ENCODE assay signal across 9 cellular contexts in the genomic region with DNA sequence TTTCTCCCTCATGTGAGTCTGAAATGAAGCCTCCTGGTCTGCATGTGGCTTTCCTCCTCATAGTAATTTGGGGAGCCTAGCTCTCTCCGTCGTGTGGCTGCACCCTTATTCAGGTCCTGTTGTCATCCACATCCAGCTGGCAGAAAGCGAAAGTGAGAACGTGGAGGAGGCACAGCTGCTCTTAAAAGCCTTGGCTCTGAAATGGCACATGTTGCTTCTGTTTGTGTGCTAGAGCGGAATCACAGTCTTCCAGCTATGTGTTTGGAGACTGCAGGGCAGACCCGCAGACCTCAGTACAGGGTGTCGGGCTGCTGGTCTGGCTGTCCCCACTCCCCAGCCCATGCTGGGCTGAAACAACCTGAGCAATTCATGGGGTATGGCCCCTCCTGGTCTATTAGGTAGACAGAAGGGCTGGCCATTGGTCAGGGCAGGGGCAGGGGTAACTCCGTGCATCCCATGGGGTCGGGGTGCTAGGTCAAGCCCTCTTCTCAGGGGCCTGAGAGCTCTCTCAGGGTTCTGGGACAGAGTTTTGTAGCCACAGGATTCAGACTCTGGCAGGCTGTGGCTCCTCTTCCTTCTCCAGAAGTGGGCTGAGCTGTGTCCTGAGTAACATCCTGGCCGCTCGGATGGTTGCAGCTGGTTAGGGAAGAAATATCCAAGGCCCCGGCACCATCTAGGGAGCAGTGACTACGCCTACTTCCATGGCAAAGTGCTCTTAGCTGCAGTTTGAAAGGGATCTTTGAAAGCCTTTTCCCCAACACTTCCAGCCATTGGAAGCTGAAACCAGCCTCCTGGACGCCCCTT. TPM values are rescaled to one million over a fixed set of nuclear protein-coding genes. Genes with fewer than 3 reads are reported as not detected.
DNase-seq lines count a peak whose midpoint lies in the region; ATAC-seq and TF ChIP-seq lines count a peak whose summit lies in the region.
"Had no signal": no experiment of that assay in that cellular context is flagged by ENCODE, and none has a peak within 500 bp of the region (broad histone marks: within the 10 kb centered on the region; RNA-seq: fewer than 3 reads in every experiment).

No MANE protein-coding gene starts in this region.

- no peaks in the 10 kb centered on the region for H3K36me3 Mint-ChIP-seq in activated T-helper 1 cell treated with anti-CD3 and anti-CD28 coated beads, Interleukin-12 subunit alpha, Interleukin-12 subunit beta, Interleukin-2, Interleukin-4 antibody, amounts not matched to agents 30 ng/mL and 10 ng/mL and 1 ng/mL, durations not matched to agents 14 hours and 24 hours and 36 hours (ENCODE audit: low read depth)

- intact Hi-C loops in adrenal gland (cut with DNase I) (no loop called here), left lung (cut with DNase I) (no loop called here), transverse colon (cut with DNase I; ENCODE audit: low total_unique reads) (no loop called here)
- intact Hi-C loops in activated T-helper 1 cell treated with anti-CD3 and anti-CD28 coated beads, Interleukin-12 subunit alpha, Interleukin-12 subunit beta, Interleukin-2, Interleukin-4 antibody, amounts not matched to agents 30 ng/mL and 10 ng/mL and 1 ng/mL, durations not matched to agents 14 hours and 24 hours and 36 hours (cut with micrococcal nuclease), result no loop called here

- no peaks in the 10 kb centered on the region for H3K27me3 ChIP-seq in adrenal gland
- H3K27me3 ChIP-seq in left lung, result no peaks in the 10 kb centered on the region
- no peaks in the 10 kb centered on the region for H3K27me3 ChIP-seq in transverse colon

- in situ Hi-C loops in transverse colon (cut with MboI; ENCODE audit: low pct_ligation_motif_present in 1 of 4, low pct_unique_long_range_greater_than_20kb in 1 of 4, low sequenced_read_pairs in 3 of 4), result no loop called here

- TF ChIP-seq EP300 in transverse colon (IDR thresholded peaks at IDR 0.05; ENCODE audit: low read depth), result no peak

- TF ChIP-seq CTCF in adrenal gland (IDR thresholded peaks at IDR 0.05) (no peak), left lung (IDR thresholded peaks at IDR 0.05) (no peak), transverse colon (IDR thresholded peaks at IDR 0.05) (no peak)

- no peak overlapping the region for H3K4me3 Mint-ChIP-seq in activated T-helper 1 cell treated with anti-CD3 and anti-CD28 coated beads, Interleukin-12 subunit alpha, Interleukin-12 subunit beta, Interleukin-2, Interleukin-4 antibody, amounts not matched to agents 30 ng/mL and 10 ng/mL and 1 ng/mL, durations not matched to agents 14 hours and 24 hours and 36 hours

- H3K4me3 ChIP-seq in adrenal gland (no peak overlapping the region), left lung (no peak overlapping the region), transverse colon (no peak overlapping the region)

- H3K27ac Mint-ChIP-seq in activated T-helper 1 cell treated with anti-CD3 and anti-CD28 coated beads, Interleukin-12 subunit alpha, Interleukin-12 subunit beta, Interleukin-2, Interleukin-4 antibody, amounts not matched to agents 30 ng/mL and 10 ng/mL and 1 ng/mL, durations not matched to agents 14 hours and 24 hours and 36 hours, result no peak overlapping the region

- no peaks in the 10 kb centered on the region for H3K36me3 ChIP-seq in adrenal gland (replicated peaks in 1 of 2)
- no peaks in the 10 kb centered on the region for H3K36me3 ChIP-seq in left lung
- H3K36me3 ChIP-seq in transverse colon, result no peaks in the 10 kb centered on the region

- H3K9me3 ChIP-seq in adrenal gland (replicated peaks in 1 of 3), result no peaks in the 10 kb centered on the region
- H3K9me3 ChIP-seq in left lung, result no peaks in the 10 kb centered on the region
- H3K9me3 ChIP-seq in transverse colon, result no peaks in the 10 kb centered on the region

- peak overlapping the region in 3 of 5 donors; percentile 19 to 75 (median 67) for H3K27ac ChIP-seq in adrenal gland
- peak overlapping the region; percentile 13 to 44 for H3K27ac ChIP-seq in left lung
- H3K27ac ChIP-seq in transverse colon, result peak overlapping the region; percentile 46 to 70 (median 54)

- 28 to 44% (median 38%) methylated on average over 9 to 14 of the region's 14 CpGs for WGBS in adrenal gland, 4 donors
- 32% methylated on average over 12 of the region's 14 CpGs; no CpG with 5 or more reads in 1 of the 2 donors for WGBS in transverse colon (ENCODE audit: low coverage in 1 of 2), 2 donors

- no peaks in the 10 kb centered on the region for H3K9me3 Mint-ChIP-seq in activated T-helper 1 cell treated with anti-CD3 and anti-CD28 coated beads, Interleukin-12 subunit alpha, Interleukin-12 subunit beta, Interleukin-2, Interleukin-4 antibody, amounts not matched to agents 30 ng/mL and 10 ng/mL and 1 ng/mL, durations not matched to agents 14 hours and 24 hours and 36 hours

- TF ChIP-seq POLR2A in adrenal gland (IDR thresholded peaks at IDR 0.05) (no peak), transverse colon (IDR thresholded peaks at IDR 0.05) (no peak)

- ATAC-seq in left lung, result peak; percentile 58

- DNase-seq in NCI-H82 (lab: John Stamatoyannopoulos, UW) (peak; percentile 15), NCI-H82 treated with DMSO at 0.1 percent for 48 hours (lab: John Stamatoyannopoulos, UW; ENCODE audit: unreplicated experiment) (no peak), adrenal gland (peak in 3 of 7 donors; percentile 40 to 72 (median 48)), left lung (no peak), transverse colon (no peak), NCI-H1436 treated with DMSO at 0.1 percent for 48 hours (lab: John Stamatoyannopoulos, UW) (no peak), foreskin melanocyte (no peak)
- no peak for DNase-seq in activated T-helper 1 cell treated with anti-CD3 and anti-CD28 coated beads, Interleukin-12 subunit alpha, Interleukin-12 subunit beta, Interleukin-2, Interleukin-4 antibody, amounts not matched to agents 30 ng/mL and 10 ng/mL and 1 ng/mL, durations not matched to agents 14 hours and 24 hours and 36 hours (ENCODE audit: low spot score)

- H3K4me1 Mint-ChIP-seq in activated T-helper 1 cell treated with anti-CD3 and anti-CD28 coated beads, Interleukin-12 subunit alpha, Interleukin-12 subunit beta, Interleukin-2, Interleukin-4 antibody, amounts not matched to agents 30 ng/mL and 10 ng/mL and 1 ng/mL, durations not matched to agents 14 hours and 24 hours and 36 hours (ENCODE audit: low read depth), result no peaks in the 10 kb centered on the region

- peaks cover 5% of the 10 kb centered on the region for H3K27me3 Mint-ChIP-seq in activated T-helper 1 cell treated with anti-CD3 and anti-CD28 coated beads, Interleukin-12 subunit alpha, Interleukin-12 subunit beta, Interleukin-2, Interleukin-4 antibody, amounts not matched to agents 30 ng/mL and 10 ng/mL and 1 ng/mL, durations not matched to agents 14 hours and 24 hours and 36 hours (ENCODE audit: insufficient read depth)

- peaks cover 10 to 32% of the 10 kb centered on the region in 2 donors for H3K4me1 ChIP-seq in adrenal gland (replicated peaks in 1 of 2)
- peaks cover 17 to 27% of the 10 kb centered on the region in 2 donors for H3K4me1 ChIP-seq in left lung
- H3K4me1 ChIP-seq in transverse colon, result peaks cover 0 to 18% (median 3%) of the 10 kb centered on the region in 4 donors

RNA-seq across cellular contexts. Expression of a gene that starts 50.6 kb away (rescaled TPM):
- total RNA-seq in adrenal gland (100 to 1,000 TPM; 102 to 549 (median 313) TPM), left lung (10 to 100 TPM; 71.0 to 74.2 TPM), transverse colon (100 to 1,000 TPM in 2 of 4 donors, 10 to 100 TPM in 2; 20.6 to 305 (median 134) TPM)
- 100 to 1,000 TPM in 1 of 3 donors, 10 to 100 TPM in 2; 10.0 to 298 (median 57.6) TPM for polyA plus RNA-seq in adrenal gland
- total RNA-seq in activated T-helper 1 cell treated with anti-CD3 and anti-CD28 coated beads, Interleukin-12 subunit alpha, Interleukin-12 subunit beta, Interleukin-2, Interleukin-4 antibody, amounts not matched to agents 30 ng/mL and 10 ng/mL and 1 ng/mL, durations not matched to agents 14 hours and 24 hours and 36 hours, result 3.0 and 3.7 TPM in 2 replicates

RNA-seq across cellular contexts. Expression of a gene that starts 54.7 kb away (rescaled TPM):
- not detected for total RNA-seq in adrenal gland
- not detected for polyA plus RNA-seq in adrenal gland
- not detected for total RNA-seq in left lung
- total RNA-seq in transverse colon, result not detected
- total RNA-seq in activated T-helper 1 cell treated with anti-CD3 and anti-CD28 coated beads, Interleukin-12 subunit alpha, Interleukin-12 subunit beta, Interleukin-2, Interleukin-4 antibody, amounts not matched to agents 30 ng/mL and 10 ng/mL and 1 ng/mL, durations not matched to agents 14 hours and 24 hours and 36 hours, result not detected in 2 replicates
- polyA plus RNA-seq: BJ had no signal
